20 cellular contexts compared by ENCODE assay signal in genomic region chr6:21802611-21802899, GRCh38.
"Had no signal": no experiment of that assay in that cellular context is flagged by ENCODE, and none has a peak within 500 bp of the region (broad histone marks: within the 10 kb centered on the region; RNA-seq: fewer than 3 reads in every experiment).

No MANE protein-coding gene starts in this region.

- H3K27ac Mint-ChIP-seq: natural killer cell treated with Interleukin-12 subunit alpha and Interleukin-12 subunit beta and Interleukin-15 and Interleukin-18, amount 100 ng/mL, for 72 hours; stimulated activated naive B cell treated with anti-CD40 and anti-IgM and Interleukin-4, amounts not matched to agents 10 μg/mL and 1 μg/mL and 100 μg/mL, for 72 hours; stimulated activated naive CD8-positive, alpha-beta T cell treated with anti-CD3 and anti-CD28 coated beads, Interleukin-15, amount 100 ng/mL, for 72 hours had no signal

- DNase-seq: cortex of kidney; dorsolateral prefrontal cortex; effector CD8-positive, alpha-beta T cell; heart right ventricle; hypothalamus; kidney glomerular epithelial cell; mammary epithelial cell; psoas muscle; retina; right lobe of liver; stimulated activated CD4-positive, alpha-beta T cell treated with anti-CD3 and anti-CD28 coated beads, Interleukin-1b, Interleukin-23, amount 100 ng/mL, for 48 hours; stimulated activated CD4-positive, alpha-beta T cell treated with anti-CD3 and anti-CD28 coated beads, Interleukin-4, amount 100 ng/mL, for 4 hours; stimulated activated naive B cell treated with anti-CD40 and anti-IgM and Interleukin-4, amounts not matched to agents 10 μg/mL and 1 μg/mL and 100 μg/mL, for 72 hours; stimulated activated naive CD8-positive, alpha-beta T cell treated with anti-CD3 and anti-CD28 coated beads, Interleukin-15, amount 100 ng/mL, for 72 hours; substantia nigra; transverse colon had no signal

- H3K27me3 ChIP-seq: dorsolateral prefrontal cortex, heart right ventricle, neutrophil, right lobe of liver, transverse colon had no signal

- H3K4me1 Mint-ChIP-seq: stimulated activated naive B cell treated with anti-CD40 and anti-IgM and Interleukin-4, amounts not matched to agents 10 μg/mL and 1 μg/mL and 100 μg/mL, for 72 hours; stimulated activated naive CD8-positive, alpha-beta T cell treated with anti-CD3 and anti-CD28 coated beads, Interleukin-15, amount 100 ng/mL, for 72 hours had no signal

- H3K27me3 Mint-ChIP-seq: stimulated activated naive B cell treated with anti-CD40 and anti-IgM and Interleukin-4, amounts not matched to agents 10 μg/mL and 1 μg/mL and 100 μg/mL, for 72 hours; stimulated activated naive CD8-positive, alpha-beta T cell treated with anti-CD3 and anti-CD28 coated beads, Interleukin-15, amount 100 ng/mL, for 72 hours had no signal

- H3K36me3 Mint-ChIP-seq: natural killer cell treated with Interleukin-12 subunit alpha and Interleukin-12 subunit beta and Interleukin-15 and Interleukin-18, amount 100 ng/mL, for 72 hours had no signal

- H3K4me3 Mint-ChIP-seq: natural killer cell treated with Interleukin-12 subunit alpha and Interleukin-12 subunit beta and Interleukin-15 and Interleukin-18, amount 100 ng/mL, for 72 hours; stimulated activated naive B cell treated with anti-CD40 and anti-IgM and Interleukin-4, amounts not matched to agents 10 μg/mL and 1 μg/mL and 100 μg/mL, for 72 hours; stimulated activated naive CD8-positive, alpha-beta T cell treated with anti-CD3 and anti-CD28 coated beads, Interleukin-15, amount 100 ng/mL, for 72 hours had no signal

- H3K4me1 ChIP-seq: psoas muscle, right lobe of liver had no signal

- H3K9me3 Mint-ChIP-seq: natural killer cell treated with Interleukin-12 subunit alpha and Interleukin-12 subunit beta and Interleukin-15 and Interleukin-18, amount 100 ng/mL, for 72 hours; stimulated activated naive B cell treated with anti-CD40 and anti-IgM and Interleukin-4, amounts not matched to agents 10 μg/mL and 1 μg/mL and 100 μg/mL, for 72 hours; stimulated activated naive CD8-positive, alpha-beta T cell treated with anti-CD3 and anti-CD28 coated beads, Interleukin-15, amount 100 ng/mL, for 72 hours had no signal

- ATAC-seq: esophagus mucosa; natural killer cell treated with Interleukin-12 subunit alpha and Interleukin-12 subunit beta and Interleukin-15 and Interleukin-18, amount 100 ng/mL, for 72 hours; psoas muscle; right lobe of liver; stimulated activated naive B cell treated with anti-CD40 and anti-IgM and Interleukin-4, amounts not matched to agents 10 μg/mL and 1 μg/mL and 100 μg/mL, for 72 hours; stimulated activated naive CD8-positive, alpha-beta T cell treated with anti-CD3 and anti-CD28 coated beads, Interleukin-15, amount 100 ng/mL, for 72 hours had no signal

- H3K9me3 ChIP-seq: heart right ventricle, neutrophil, psoas muscle, right lobe of liver, thoracic aorta, transverse colon had no signal

- H3K36me3 ChIP-seq: heart right ventricle, neutrophil, right lobe of liver, thoracic aorta, transverse colon had no signal

- H3K27ac ChIP-seq: dorsolateral prefrontal cortex, neutrophil, psoas muscle, right lobe of liver, thoracic aorta, transverse colon had no signal

- H3K4me3 ChIP-seq: dorsolateral prefrontal cortex, heart right ventricle, psoas muscle, right lobe of liver, thoracic aorta, transverse colon had no signal
